In genomic region chr1:6502000-6502891, GRCh38 we compare ENCODE assay signal across 1 cellular context.
TF ChIP-seq lines count a peak whose summit lies in the region.

No MANE protein-coding gene starts in this region.

TF ChIP-seq in K562, 482 proteins besides CTCF, POLR2A, EP300 and RAD21:
- no peak for TF ChIP-seq KDM4B (IDR thresholded peaks at IDR 0.05; ENCODE audit: borderline replicate concordance in 2 of 2, low read depth in 1 of 2)
- TF ChIP-seq SMARCE1 (IDR thresholded peaks at IDR 0.05): no peak
- TF ChIP-seq PCBP1 (IDR thresholded peaks at IDR 0.05; ENCODE audit: low read depth, low read length, poor library complexity, severe bottlenecking): no peak
- no peak for TF ChIP-seq E4F1 (CRISPR knock-in tag; IDR thresholded peaks at IDR 0.05; ENCODE audit: borderline replicate concordance)
- TF ChIP-seq UBTF (IDR thresholded peaks at IDR 0.05; ENCODE audit: borderline replicate concordance in 1 of 2, low read depth in 2 of 2, low read length in 2 of 2): no peak
- TF ChIP-seq TBL1XR1 (IDR thresholded peaks at IDR 0.05; ENCODE audit: low read length in 2 of 2): no peak
- peak; percentile 70 for TF ChIP-seq NFIC (IDR thresholded peaks at IDR 0.05)
